Comparison of ENCODE assay signal across 8 cellular contexts in the genomic region with DNA sequence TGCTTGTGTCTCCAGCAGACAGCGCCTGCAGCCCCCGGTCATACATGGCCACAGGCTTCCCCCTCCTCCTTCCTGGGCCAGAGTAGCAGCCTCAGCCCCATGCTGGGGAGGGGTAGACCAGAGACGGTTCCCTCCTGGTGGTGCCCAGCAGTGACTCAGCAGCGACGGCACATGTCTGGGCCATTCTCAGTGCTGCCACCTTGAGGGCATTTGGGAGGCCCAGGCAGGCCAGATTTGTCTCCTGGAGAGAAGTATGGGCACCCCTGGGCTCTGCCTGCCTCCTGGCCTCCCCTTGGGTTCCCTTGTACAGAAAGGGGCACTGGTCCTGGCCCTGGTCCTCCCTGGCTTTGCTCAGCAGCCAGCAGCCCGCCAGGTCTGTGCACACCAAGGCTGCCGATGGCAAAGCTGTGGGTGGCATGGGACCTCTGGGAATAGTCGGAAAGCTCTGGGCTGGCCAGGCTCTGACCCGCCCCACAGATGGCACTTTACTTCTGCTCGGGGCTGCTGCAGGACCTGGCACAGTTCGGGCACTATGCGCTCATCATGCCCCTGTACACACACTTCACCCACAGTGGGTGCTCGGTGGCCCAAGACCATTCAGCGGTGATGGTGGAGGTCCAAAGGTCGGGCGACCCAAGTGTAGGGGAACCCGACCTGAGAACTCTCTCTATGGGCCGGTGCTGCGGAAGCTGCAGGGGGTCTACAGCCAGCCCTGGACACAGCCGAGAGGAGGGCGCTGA. TPM values are rescaled to one million over a fixed set of nuclear protein-coding genes. Genes with fewer than 3 reads are reported as not detected.
DNase-seq lines count a peak whose midpoint lies in the region; ATAC-seq, FAIRE-seq and TF ChIP-seq lines count a peak whose summit lies in the region.

No MANE protein-coding gene starts in this region.

- no peak for ATAC-seq in GM18505 (IDR thresholded peaks at IDR 0.05; ENCODE audit: unreplicated experiment)

- no peak for TF ChIP-seq POLR2A in GM12891 (IDR thresholded peaks at IDR 0.05; ENCODE audit: low read depth, low read length)
- TF ChIP-seq POLR2A in GM18505 (IDR thresholded peaks at IDR 0.05; ENCODE audit: borderline replicate concordance, extremely low read depth, insufficient read depth, insufficient read length), result no peak

- peak; percentile 74 for DNase-seq in A172 (ENCODE audit: low spot score)
- DNase-seq in GM12891 (ENCODE audit: insufficient read length, low spot score), result peak; percentile 57
- peak; percentile 29 for DNase-seq in NOMO-1 treated with DMSO at 0.1 percent for 48 hours (lab: John Stamatoyannopoulos, UW; ENCODE audit: unreplicated experiment)
- peak; percentile 66 for DNase-seq in activated CD8-positive, alpha-beta memory T cell treated with anti-CD3 and anti-CD28 coated beads, Interleukin-2, amount 50 U/mL, for 4 hours
- DNase-seq in fibroblast of peridontal ligament (ENCODE audit: extremely low read depth), result peak; percentile 23
- DNase-seq in skeletal muscle cell (ENCODE audit: low read depth), result peak; percentile 6
- DNase-seq in NCI-H1092 (lab: John Stamatoyannopoulos, UW), result no peak

- peak; percentile 75 for FAIRE-seq in GM12891 (lab: Jason Lieb, UNC)

- no peak overlapping the region for H3K4me3 ChIP-seq in skeletal muscle cell (ENCODE audit: low read depth, low read length)

TF ChIP-seq in GM12891, 5 proteins besides CTCF, POLR2A, EP300 and RAD21:
- TF ChIP-seq TAF1 (IDR thresholded peaks at IDR 0.05; ENCODE audit: low read depth, low read length) (no peak), PAX5 (IDR thresholded peaks at IDR 0.05; ENCODE audit: insufficient read depth, low read length, severe bottlenecking) (no peak), POU2F2 (IDR thresholded peaks at IDR 0.05; ENCODE audit: low read depth, low read length) (no peak), SPI1 (IDR thresholded peaks at IDR 0.05; ENCODE audit: low read depth, low read length) (no peak)

RNA-seq across cellular contexts. Expression of gene ALPI, which starts 11.4 kb away (rescaled TPM):
- not detected in 2 replicates for total RNA-seq in A172 (2014; rRNA removed; shearing (Covaris generic))
- not detected for polyA plus RNA-seq in GM12891 (2012; ENCODE audit: low read depth, missing spikeins)

RNA-seq across cellular contexts. Expression of gene ALPG, which starts 37.9 kb away (rescaled TPM):
- 0.12 TPM in 1 of 2 replicates, not detected in the other for total RNA-seq in A172 (2014; rRNA removed; shearing (Covaris generic))
- polyA plus RNA-seq in GM12891 (2012; ENCODE audit: low read depth, missing spikeins), result 0.04 TPM

RNA-seq across cellular contexts. Expression of gene ECEL1, which starts 43.1 kb away (rescaled TPM):
- not detected in 2 replicates for total RNA-seq in A172 (2014; rRNA removed; shearing (Covaris generic))
- polyA plus RNA-seq in GM12891 (2012; ENCODE audit: low read depth, missing spikeins), result not detected
